Comparison of ENCODE assay signal across 9 cellular contexts in the genomic region with DNA sequence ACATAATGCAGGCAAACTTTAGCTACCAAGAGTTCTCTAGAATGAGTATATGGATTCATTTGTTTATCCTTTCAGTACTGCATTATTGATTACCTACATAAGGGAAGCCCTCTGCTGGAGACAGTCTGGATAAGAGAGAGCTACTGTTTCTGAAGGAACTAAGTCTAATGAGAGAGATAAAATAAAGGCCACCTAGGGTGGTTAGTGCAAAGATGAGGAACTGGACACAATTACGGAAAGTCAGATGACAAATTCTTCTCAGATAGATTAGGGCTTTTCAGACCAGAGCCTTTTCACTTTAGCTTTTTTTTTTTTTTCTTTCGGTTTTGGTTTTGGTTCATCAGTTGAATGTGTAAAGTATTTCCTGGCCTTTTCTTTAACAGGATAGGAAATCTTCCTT. TPM values are rescaled to one million over a fixed set of nuclear protein-coding genes. Genes with fewer than 3 reads are reported as not detected.
DNase-seq lines count a peak whose midpoint lies in the region; ATAC-seq, FAIRE-seq and TF ChIP-seq lines count a peak whose summit lies in the region.
"Had no signal": no experiment of that assay in that cellular context is flagged by ENCODE, and none has a peak within 500 bp of the region (broad histone marks: within the 10 kb centered on the region; RNA-seq: fewer than 3 reads in every experiment).

No MANE protein-coding gene starts in this region.

- peak overlapping the region; percentile 87 to 88 for H3K27ac Mint-ChIP-seq in effector memory CD8-positive, alpha-beta T cell

- H3K4me1 Mint-ChIP-seq in effector memory CD8-positive, alpha-beta T cell (ENCODE audit: low read depth in 2 of 2), result peaks cover 10 to 11% of the 10 kb centered on the region in 2 donors

- DNase-seq in GM12892 (ENCODE audit: insufficient read length) (no peak), NCI-H187 (lab: John Stamatoyannopoulos, UW) (no peak), AG08395 (ENCODE audit: low spot score) (no peak), NCI-H446 (lab: John Stamatoyannopoulos, UW) (no peak)
- peak in 1 of 3 experiments; percentile 3 for DNase-seq in effector memory CD8-positive, alpha-beta T cell
- no peak for DNase-seq in stimulated activated CD4-positive, alpha-beta T cell treated with anti-CD3 and anti-CD28 coated beads, Interleukin-2, amount 100 ng/mL, for 24 hours

- no peaks in the 10 kb centered on the region for H3K9me3 Mint-ChIP-seq in effector memory CD8-positive, alpha-beta T cell

- no peaks in the 10 kb centered on the region for H3K36me3 Mint-ChIP-seq in effector memory CD8-positive, alpha-beta T cell (ENCODE audit: insufficient read depth)

- H3K27me3 Mint-ChIP-seq in effector memory CD8-positive, alpha-beta T cell, result no peaks in the 10 kb centered on the region

- H3K4me3 Mint-ChIP-seq in effector memory CD8-positive, alpha-beta T cell, result peak overlapping the region; percentile 51 to 53

- peak; percentile 24 for FAIRE-seq in GM12892 (lab: Jason Lieb, UNC)

- ATAC-seq in GM21367 (IDR thresholded peaks at IDR 0.05; ENCODE audit: unreplicated experiment), result peak; percentile 70
- ATAC-seq in HG03432 (IDR thresholded peaks at IDR 0.05; ENCODE audit: unreplicated experiment), result peak; percentile 82
- peak; percentile 58 for ATAC-seq in effector memory CD8-positive, alpha-beta T cell (replicated peaks)
- ATAC-seq: Panc1 had no signal

- TF ChIP-seq POLR2A in GM12892 (IDR thresholded peaks at IDR 0.05; ENCODE audit: low read depth, low read length), result no peak

RNA-seq across cellular contexts. Expression of a gene that starts 31.3 kb away (rescaled TPM):
- 21.9 TPM for polyA plus RNA-seq in GM12892 (2012; ENCODE audit: missing spikeins)
